Comparison of ENCODE assay signal across 8 cellular contexts in the genomic region with DNA sequence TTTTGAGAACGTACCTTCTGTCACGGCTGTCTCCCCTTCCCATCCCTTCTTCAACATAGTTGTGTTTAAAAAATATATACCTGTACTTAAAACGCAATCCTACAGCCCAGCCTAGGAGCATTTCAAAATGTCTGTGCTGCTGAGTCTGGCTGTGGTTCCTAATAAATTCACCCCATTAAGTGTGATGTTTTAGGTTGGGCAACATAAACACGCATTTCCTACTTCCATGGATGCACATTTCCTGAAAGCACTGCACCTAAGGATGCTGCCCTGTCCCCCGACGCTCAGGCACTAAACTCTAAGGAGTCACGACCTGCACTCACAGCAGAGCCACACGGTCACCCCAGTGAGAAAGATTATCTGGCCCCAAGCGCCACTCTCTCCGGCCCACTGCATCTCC. TPM values are rescaled to one million over a fixed set of nuclear protein-coding genes. Genes with fewer than 3 reads are reported as not detected.
A peak's percentile ranks its signal among the peaks of the same experiment; 100 is the strongest.
DNase-seq lines count a peak whose midpoint lies in the region; ATAC-seq and TF ChIP-seq lines count a peak whose summit lies in the region.

No MANE protein-coding gene starts in this region.

- ATAC-seq in Right ventricle myocardium superior (ENCODE audit: poor library complexity) (peak; percentile 0), Right ventricle myocardium inferior (no peak)

- no peak for TF ChIP-seq RAD21 in liver (IDR thresholded peaks at IDR 0.05)

- WGBS in liver = 7% methylated on average over 10 of the region's 10 CpGs
- WGBS in transverse colon (ENCODE audit: low coverage in 1 of 2), 2 donors = 1 to 3% methylated on average over 3 to 10 of the region's 10 CpGs

- H3K4me3 ChIP-seq in HUES6 (ENCODE audit: low read depth, low read length) = peak overlapping the region; percentile 94
- H3K4me3 ChIP-seq in astrocyte of the spinal cord (ENCODE audit: low read depth, low read length) = peak overlapping the region; percentile 69
- peak overlapping the region; percentile 88 to 94 (median 90) for H3K4me3 ChIP-seq in liver (ENCODE audit: low read depth in 1 of 3, low read length in 3 of 3)
- peak overlapping the region; percentile 81 to 94 (median 92) for H3K4me3 ChIP-seq in transverse colon

- TF ChIP-seq CTCF in astrocyte of the spinal cord (IDR thresholded peaks at IDR 0.05; ENCODE audit: low read depth, low read length) (no peak), liver (IDR thresholded peaks at IDR 0.05; ENCODE audit: low read depth, low read length, missing input control) (no peak), transverse colon (IDR thresholded peaks at IDR 0.05) (no peak)

- peaks cover 7% of the 10 kb centered on the region for H3K36me3 ChIP-seq in HUES6 (ENCODE audit: control insufficient read depth, insufficient read depth, low read length)
- no peaks in the 10 kb centered on the region for H3K36me3 ChIP-seq in liver (ENCODE audit: control insufficient read depth in 4 of 4, insufficient read depth in 3 of 4, low read depth in 1 of 4, low read length in 3 of 4)
- no peaks in the 10 kb centered on the region for H3K36me3 ChIP-seq in transverse colon

- TF ChIP-seq EP300 in transverse colon (IDR thresholded peaks at IDR 0.05; ENCODE audit: low read depth) = no peak

- H3K27ac ChIP-seq in HUES6 (ENCODE audit: low read depth, low read length) (no peak overlapping the region; the same call in 1 of the 2 replicates), liver (ENCODE audit: low read depth in 1 of 2, low read length in 2 of 2) (peak overlapping the region; percentile 98 to 99), transverse colon (peak overlapping the region; percentile 98 to 100 (median 98))

- peaks cover 49% of the 10 kb centered on the region for H3K27me3 ChIP-seq in HUES6 (ENCODE audit: control insufficient read depth, insufficient read depth, low read length)
- no peaks in the 10 kb centered on the region for H3K27me3 ChIP-seq in liver (ENCODE audit: control insufficient read depth in 4 of 4, insufficient read depth in 4 of 4, low read length in 3 of 4)
- no peaks in the 10 kb centered on the region for H3K27me3 ChIP-seq in transverse colon

- in situ Hi-C loops in astrocyte of the spinal cord (cut with HindIII; ENCODE audit: low sequenced_read_pairs) (no loop called here), transverse colon (cut with MboI; ENCODE audit: low pct_ligation_motif_present in 1 of 4, low pct_unique_long_range_greater_than_20kb in 1 of 4, low sequenced_read_pairs in 3 of 4) (loop anchor here in 2 of 4 donors (25.0 kb wide), 2 partner anchors 105 to 220 kb away; a partner anchor contains a TSS)

- DNase-seq in Right ventricle myocardium superior (no peak), Right ventricle myocardium inferior (ENCODE audit: missing footprints) (no peak), astrocyte of the spinal cord (ENCODE audit: low read depth, low spot score) (no peak), transverse colon (no peak), GDM1 (lab: John Stamatoyannopoulos, UW) (no peak), kidney glomerular epithelial cell (lab: John Stamatoyannopoulos, UW) (no peak)

- TF ChIP-seq POLR2A in transverse colon (IDR thresholded peaks at IDR 0.05) = no peak

- H3K4me1 ChIP-seq in HUES6 (ENCODE audit: control insufficient read depth, insufficient read depth, low read length) = peaks cover 36% of the 10 kb centered on the region
- H3K4me1 ChIP-seq in liver (ENCODE audit: control insufficient read depth in 4 of 4, insufficient read depth in 4 of 4, low read length in 3 of 4) = peaks cover 0 to 23% (median 14%) of the 10 kb centered on the region in 4 donors
- peaks cover 13 to 57% (median 46%) of the 10 kb centered on the region in 4 donors for H3K4me1 ChIP-seq in transverse colon

- intact Hi-C loops in Right ventricle myocardium superior (cut with DNase I) = loop anchor here (10.0 kb wide), 1 partner anchor 117 kb away; no protein-coding TSS in a partner anchor
- intact Hi-C loops in Right ventricle myocardium inferior (cut with DNase I) = loop anchor here (5.0 kb wide), 3 partner anchors 70 to 225 kb away; a partner anchor contains a TSS
- intact Hi-C loops in transverse colon (cut with DNase I; ENCODE audit: low total_unique reads) = loop anchor here (10.0 kb wide), 2 partner anchors 83 to 123 kb away; a partner anchor contains a TSS

- H3K9ac ChIP-seq in HUES6 (ENCODE audit: low read length) (peak overlapping the region; percentile 99), liver (ENCODE audit: low read depth in 1 of 2, low read length in 2 of 2) (peak overlapping the region; percentile 86 to 91)

- H3K9me3 ChIP-seq in HUES6 (ENCODE audit: control insufficient read depth, insufficient read depth, low read depth, low read length) (peaks cover 6% of the 10 kb centered on the region), liver (ENCODE audit: control insufficient read depth in 4 of 4, low read length in 3 of 4) (no peaks in the 10 kb centered on the region), transverse colon (no peaks in the 10 kb centered on the region)

TF ChIP-seq in liver, 16 proteins besides CTCF, POLR2A, EP300 and RAD21:
- TF ChIP-seq RXRA (IDR thresholded peaks at IDR 0.05) = no peak
- no peak for TF ChIP-seq NR2F2 (IDR thresholded peaks at IDR 0.05)
- peak; percentile 43 for TF ChIP-seq YY1 (IDR thresholded peaks at IDR 0.05)
- no peak for TF ChIP-seq GABPA (IDR thresholded peaks at IDR 0.05 in 1 of 2, conservative IDR thresholded peaks at IDR 0.05 in 1 of 2)
- TF ChIP-seq EGR1 (IDR thresholded peaks at IDR 0.05; ENCODE audit: low read depth in 2 of 2) = no peak

RNA-seq across cellular contexts. Expression of a gene that starts 1.2 kb away (rescaled TPM):
- total RNA-seq in Right ventricle myocardium superior (9.1 TPM), Right ventricle myocardium inferior (16.7 TPM), liver (10 to 100 TPM; 12.4 to 17.7 TPM), transverse colon (100 to 1,000 TPM in 1 of 4 donors, 10 to 100 TPM in 3; 24.7 to 256 (median 34.7) TPM)
- polyA plus RNA-seq in liver = 1 to 10 TPM; 3.8 to 10.0 TPM
